ENCODE assay signal across 25 cellular contexts in genomic region chr1:91535441-91535840, GRCh38. TPM values are rescaled to one million over a fixed set of nuclear protein-coding genes. Genes with fewer than 3 reads are reported as not detected.
A peak's percentile ranks its signal among the peaks of the same experiment; 100 is the strongest.
DNase-seq lines count a peak whose midpoint lies in the region; ATAC-seq and TF ChIP-seq lines count a peak whose summit lies in the region.
"Had no signal": no experiment of that assay in that cellular context is flagged by ENCODE, and none has a peak within 500 bp of the region (broad histone marks: within the 10 kb centered on the region; RNA-seq: fewer than 3 reads in every experiment).

No MANE protein-coding gene starts in this region.

- POLR2A ChIA-PET in WTC11 (lab: Charles Lee), result no interaction called here

- H3K9me3 Mint-ChIP-seq in GM23338 (no peaks in the 10 kb centered on the region), WTC11 (no peaks in the 10 kb centered on the region), immature natural killer cell (peaks cover 0 to 1% (median under 1%) of the 10 kb centered on the region in 6 donors)
- H3K9me3 Mint-ChIP-seq: CD14-positive monocyte; CD4-positive, alpha-beta memory T cell had no signal

- no peaks in the 10 kb centered on the region; the same call in 2 of the 3 replicates for H3K36me3 Mint-ChIP-seq in GM23338 (ENCODE audit: low read depth)
- H3K36me3 Mint-ChIP-seq in WTC11, result no peaks in the 10 kb centered on the region
- peaks cover 7 to 16% (median 8%) of the 10 kb centered on the region in 3 donors for H3K36me3 Mint-ChIP-seq in immature natural killer cell
- H3K36me3 Mint-ChIP-seq: CD4-positive, alpha-beta memory T cell; CD4-positive, CD25-positive, alpha-beta regulatory T cell had no signal

- H3K79me2 ChIP-seq in GM23338 (replicated peaks; ENCODE audit: insufficient read depth), result no peaks in the 10 kb centered on the region

- DNase-seq in GM23338 (ENCODE audit: low spot score), result no peak
- DNase-seq in WTC11 (ENCODE audit: low spot score), result peak; percentile 14
- DNase-seq in immature natural killer cell, result no peak
- no peak for DNase-seq in neuronal stem cell (ENCODE audit: low spot score)
- no peak for DNase-seq in T-helper 9 cell
- DNase-seq in mucosa of gallbladder (ENCODE audit: low spot score), result no peak
- no peak for DNase-seq in gastrocnemius medialis
- DNase-seq: 8988T; ACHN; BE2C; C1 segment of cervical spinal cord; CD4-positive, alpha-beta memory T cell; CD4-positive, CD25-positive, alpha-beta regulatory T cell; CD8-positive, alpha-beta memory T cell; COR-L47; DMS 273 treated with DMSO at 0.1 percent for 48 hours; DMS153; DMS53; DMS79; DND-41; EL; GDM1 had no signal

- H3K4ac ChIP-seq in neuronal stem cell (ENCODE audit: low read length), result no peak overlapping the region

- CTCF ChIA-PET in WTC11 (lab: Charles Lee), result no interaction called here

- H3K79me1 ChIP-seq in neuronal stem cell (ENCODE audit: low read depth, low read length), result no peaks in the 10 kb centered on the region

- H2AK5ac ChIP-seq in neuronal stem cell (ENCODE audit: low read depth, low read length), result peak overlapping the region; percentile 72

- H3K27me3 Mint-ChIP-seq in GM23338 (ENCODE audit: insufficient read depth, low read depth, poor library complexity), result no peaks in the 10 kb centered on the region
- H3K27me3 Mint-ChIP-seq in WTC11 (ENCODE audit: low read depth), result no peaks in the 10 kb centered on the region
- peaks cover 0 to 1% (median 0%) of the 10 kb centered on the region in 3 donors for H3K27me3 Mint-ChIP-seq in immature natural killer cell (ENCODE audit: low read depth in 3 of 3)
- H3K27me3 Mint-ChIP-seq: CD4-positive, alpha-beta memory T cell; CD8-positive, alpha-beta memory T cell had no signal

- H3K9ac ChIP-seq in neuronal stem cell (ENCODE audit: low read depth, low read length, poor library complexity), result no peak overlapping the region
- H3K9ac ChIP-seq: BLaER1 had no signal

- no peak overlapping the region for H2BK12ac ChIP-seq in neuronal stem cell (ENCODE audit: low read length)

- no peak overlapping the region for H3K4me3 ChIP-seq in GM23338
- no peak overlapping the region for H3K4me3 ChIP-seq in neuronal stem cell (ENCODE audit: low read length in 2 of 2)
- H3K4me3 ChIP-seq in gastrocnemius medialis, result no peak overlapping the region
- H3K4me3 ChIP-seq: BLaER1, GM12878 had no signal

- no peak overlapping the region for H4K91ac ChIP-seq in neuronal stem cell (ENCODE audit: low read depth, low read length, poor library complexity)

- no peak overlapping the region for H3K14ac ChIP-seq in neuronal stem cell (ENCODE audit: low read length)

- H4K8ac ChIP-seq in neuronal stem cell (ENCODE audit: low read depth, low read length), result peak overlapping the region; percentile 88

- H3K4me3 Mint-ChIP-seq in GM23338 (no peak overlapping the region), WTC11 (no peak overlapping the region), immature natural killer cell (no peak overlapping the region)
- H3K4me3 Mint-ChIP-seq: CD14-positive monocyte; CD4-positive, alpha-beta memory T cell; CD4-positive, CD25-positive, alpha-beta regulatory T cell; CD8-positive, alpha-beta memory T cell had no signal

- no peak overlapping the region for H3K27ac ChIP-seq in GM23338 (ENCODE audit: low read depth)
- H3K27ac ChIP-seq in neuronal stem cell (replicated peaks; ENCODE audit: low read length), result no peak overlapping the region
- H3K27ac ChIP-seq in gastrocnemius medialis, result no peak overlapping the region
- H3K27ac ChIP-seq: BLaER1 had no signal

- H2BK120ac ChIP-seq in neuronal stem cell (ENCODE audit: low read depth, low read length), result no peak overlapping the region

- H3K36me3 ChIP-seq in GM23338 (ENCODE audit: insufficient read depth) (no peaks in the 10 kb centered on the region), neuronal stem cell (replicated peaks in 1 of 2; ENCODE audit: control insufficient read depth in 2 of 2, insufficient read depth in 2 of 2, low read length in 2 of 2) (no peaks in the 10 kb centered on the region), gastrocnemius medialis (no peaks in the 10 kb centered on the region)
- H3K36me3 ChIP-seq: BE2C, BLaER1 had no signal

- no peaks in the 10 kb centered on the region for H3F3A ChIP-seq in GM23338 (replicated peaks; ENCODE audit: low read depth)

- H4K20me1 ChIP-seq in GM23338 (replicated peaks; ENCODE audit: insufficient read depth), result no peaks in the 10 kb centered on the region
- H4K20me1 ChIP-seq: BLaER1 had no signal

- no peak for TF ChIP-seq POLR2A in gastrocnemius medialis (IDR thresholded peaks at IDR 0.05)

- no peaks in the 10 kb centered on the region for H3K27me3 ChIP-seq in GM23338 (ENCODE audit: insufficient read depth)
- no peaks in the 10 kb centered on the region for H3K27me3 ChIP-seq in neuronal stem cell (ENCODE audit: control insufficient read depth in 3 of 3, insufficient read depth in 3 of 3, low read depth in 1 of 3, low read length in 3 of 3)
- H3K27me3 ChIP-seq in gastrocnemius medialis, result no peaks in the 10 kb centered on the region
- H3K27me3 ChIP-seq: BE2C, BLaER1 had no signal

- no peak overlapping the region for H3K27ac Mint-ChIP-seq in GM23338
- H3K27ac Mint-ChIP-seq in WTC11, result no peak overlapping the region
- H3K27ac Mint-ChIP-seq in immature natural killer cell, result peak overlapping the region in 5 of 6 donors; percentile 85 to 97 (median 92)
- H3K27ac Mint-ChIP-seq: CD4-positive, CD25-positive, alpha-beta regulatory T cell had no signal

- H2BK5ac ChIP-seq in neuronal stem cell (ENCODE audit: low read length), result no peak overlapping the region

- H2BK15ac ChIP-seq in neuronal stem cell (ENCODE audit: low read length), result no peak overlapping the region

- H3K9me3 ChIP-seq in neuronal stem cell (replicated peaks in 1 of 2; ENCODE audit: control insufficient read depth in 2 of 2, insufficient read depth in 1 of 2, low read depth in 1 of 2, low read length in 2 of 2) (no peaks in the 10 kb centered on the region), gastrocnemius medialis (no peaks in the 10 kb centered on the region)
- H3K9me3 ChIP-seq: BE2C, BLaER1 had no signal

- in situ Hi-C loops in gastrocnemius medialis (cut with MboI; ENCODE audit: low sequenced_read_pairs in 4 of 4), result no loop called here

- H2AFZ ChIP-seq in GM23338 (no peak overlapping the region), neuronal stem cell (ENCODE audit: low read length) (no peak overlapping the region)

- no peaks in the 10 kb centered on the region for H3K9me2 ChIP-seq in GM23338 (ENCODE audit: insufficient read depth)

- H3K4me2 ChIP-seq in GM23338, result no peak overlapping the region
- H3K4me2 ChIP-seq in neuronal stem cell (ENCODE audit: insufficient read depth, low read length, poor library complexity, severe bottlenecking), result no peak overlapping the region
- H3K4me2 ChIP-seq: BLaER1 had no signal

- H3K18ac ChIP-seq in neuronal stem cell (ENCODE audit: low read length), result peak overlapping the region; percentile 69

- WGBS in neuronal stem cell (ENCODE audit: extremely low coverage in 2 of 2, insufficient read length in 2 of 2, insufficient replicate concordance in 1 of 2), 2 donors, result no CpG with 5 or more reads among the region's 34 CpGs

- intact Hi-C loops in gastrocnemius medialis (cut with DNase I; ENCODE audit: low total_unique reads), result no loop called here

- TF ChIP-seq CTCF in GM23338 (conservative IDR thresholded peaks at IDR 0.05; ENCODE audit: low read depth in 2 of 2), result no peak
- TF ChIP-seq CTCF in WTC11 (IDR thresholded peaks at IDR 0.05), result no peak
- no peak for TF ChIP-seq CTCF in gastrocnemius medialis (IDR thresholded peaks at IDR 0.05 in 4 of 5, conservative IDR thresholded peaks at IDR 0.05 in 1 of 5)

- peak overlapping the region; percentile 38 for H3K23ac ChIP-seq in neuronal stem cell (ENCODE audit: low read depth, low read length, poor library complexity)

- ATAC-seq in GM23338 (peak; percentile 38; the same call in 1 of the 3 replicates), WTC11 (peak; percentile 35; the same call in 1 of the 2 replicates), gastrocnemius medialis (no peak)
- ATAC-seq: GM12878 had no signal

- H3K4me1 Mint-ChIP-seq in GM23338 (peaks cover under 1% of the 10 kb centered on the region; the same call in 2 of the 3 replicates), WTC11 (peaks cover 4% of the 10 kb centered on the region), immature natural killer cell (peaks cover 81 to 87% of the 10 kb centered on the region in 2 donors)

- no peaks in the 10 kb centered on the region for H3K4me1 ChIP-seq in GM23338 (ENCODE audit: insufficient read depth)
- H3K4me1 ChIP-seq in neuronal stem cell (ENCODE audit: control insufficient read depth in 2 of 2, insufficient read depth in 1 of 2, low read depth in 1 of 2, low read length in 2 of 2), result no peaks in the 10 kb centered on the region
- H3K4me1 ChIP-seq in gastrocnemius medialis, result peaks cover 0 to 7% of the 10 kb centered on the region in 2 donors
- H3K4me1 ChIP-seq: BE2C had no signal

TF ChIP-seq in GM23338, 12 proteins besides CTCF, POLR2A, EP300 and RAD21 (continues in another document):
- TF ChIP-seq NANOG (IDR thresholded peaks at IDR 0.05; ENCODE audit: borderline replicate concordance), result no peak

TF ChIP-seq in WTC11, 78 proteins besides CTCF, POLR2A, EP300 and RAD21 (continues in another document):
- TF ChIP-seq NFYB (CRISPR knock-in tag; conservative IDR thresholded peaks at IDR 0.05; ENCODE audit: low read depth) (no peak), RORB (CRISPR knock-in tag; IDR thresholded peaks at IDR 0.05) (no peak), TP53 (CRISPR knock-in tag; IDR thresholded peaks at IDR 0.05) (no peak), KAT7 (CRISPR knock-in tag; IDR thresholded peaks at IDR 0.05; ENCODE audit: borderline replicate concordance) (no peak), GRHL2 (CRISPR knock-in tag; IDR thresholded peaks at IDR 0.05; ENCODE audit: insufficient replicate concordance, severe bottlenecking) (no peak), CREB1 (CRISPR knock-in tag; IDR thresholded peaks at IDR 0.05) (no peak), RELA (CRISPR knock-in tag; IDR thresholded peaks at IDR 0.05; ENCODE audit: borderline replicate concordance) (no peak), SMAD4 (CRISPR knock-in tag; IDR thresholded peaks at IDR 0.05) (no peak), ZNF138 (CRISPR knock-in tag; conservative IDR thresholded peaks at IDR 0.05) (no peak)

RNA-seq across cellular contexts. Expression of gene CDC7, which starts 34.8 kb away (rescaled TPM):
- 43.3 and 44.0 TPM in 2 replicates for total RNA-seq in GM23338 (2014; rRNA removed; shearing (Covaris generic))
- polyA plus RNA-seq in GM23338 (2016; fragmentation: Nextera tagmentation; extraction: Ambion mirVana), result 19.0 and 26.6 TPM in 2 replicates
- 41.3 to 49.9 TPM (median 46.9 TPM) in 3 replicates for total RNA-seq in WTC11 (2021)
- 1 to 10 TPM; 1.2 to 3.8 (median 2.4) TPM for polyA plus RNA-seq in immature natural killer cell
- polyA plus RNA-seq in neuronal stem cell (2013, experiment 1 of 2), result 39.2 TPM
- polyA plus RNA-seq in neuronal stem cell (2013, experiment 2 of 2), result 39.1 TPM
- 1.6 TPM for total RNA-seq in mucosa of gallbladder
- under 1 TPM in 3 of 4 donors, not detected in 1; 0.10 to 0.44 (median 0.20) TPM for total RNA-seq in gastrocnemius medialis

Comparison
In these comparisons a context has a peak if more than half of its experiments do, and no peak if none do; other contexts are left out.
1. ATAC-seq: peak in GM23338 (single experiment) and WTC11 (single experiment); none in gastrocnemius medialis (0 of 2).
2. H3K27ac Mint-ChIP-seq: peak in immature natural killer cell (5 of 6); none in GM23338 (single experiment) and WTC11 (single experiment).
3. RNA of gene CDC7, which starts 34.8 kb away (total RNA-seq): 41.3 to 49.9 TPM in WTC11 and 43.3 to 44.0 TPM in GM23338; 1.6 TPM in mucosa of gallbladder (single experiment) and 0.10 to 0.44 TPM in gastrocnemius medialis; every median in the first group is over 10 times any median in the second.